ENCODE assay signal across 20 cellular contexts in genomic region chr5:3104446-3105047, GRCh38.
"Had no signal": no experiment of that assay in that cellular context is flagged by ENCODE, and none has a peak within 500 bp of the region (broad histone marks: within the 10 kb centered on the region; RNA-seq: fewer than 3 reads in every experiment).

No MANE protein-coding gene starts in this region.

- H3K4me3 ChIP-seq: ascending aorta, breast epithelium, gastroesophageal sphincter, mucosa of descending colon, skin epidermis, transverse colon had no signal

- H3K4me1 Mint-ChIP-seq: naive thymus-derived CD4-positive, alpha-beta T cell; T-cell had no signal

- DNase-seq: activated CD4-positive, CD25-positive, alpha-beta regulatory T cell treated with anti-CD3 and anti-CD28 coated beads, Interleukin-2, amount 50 U/mL, for 72 hours; activated naive CD4-positive, alpha-beta T cell treated with anti-CD3 and anti-CD28 coated beads for 36 hours; islet precursor cell; mammary epithelial cell; mucosa of descending colon; naive thymus-derived CD4-positive, alpha-beta T cell; occipital lobe; stimulated activated CD4-positive, alpha-beta T cell treated with anti-CD3 and anti-CD28 coated beads, Interleukin-15, amount 100 ng/mL, for 24 hours; stimulated activated CD4-positive, alpha-beta T cell treated with anti-CD3 and anti-CD28 coated beads, Interleukin-4, amount 100 ng/mL, for 24 hours; stimulated activated naive CD8-positive, alpha-beta T cell treated with anti-CD3 and anti-CD28 coated beads, Interleukin-15, Interleukin-2, amounts not matched to agents 100 U/mL and 50 U/mL, for 24 hours; T-cell; T-helper 9 cell; transverse colon had no signal

- H3K27ac ChIP-seq: ascending aorta, breast epithelium, gastroesophageal sphincter, skin epidermis, transverse colon had no signal

- H3K27ac Mint-ChIP-seq: activated naive CD4-positive, alpha-beta T cell treated with anti-CD3 and anti-CD28 coated beads for 36 hours; activated T-helper 2 cell treated with anti-CD3 and anti-CD28 coated beads, Interferon-gamma antibody, Interleukin-2, Interleukin-4, amounts not matched to agents 10 μg/mL and 5 μg/mL and 100 μg/mL, durations not matched to agents 14 hours and 24 hours and 36 hours; dendritic cell treated with granulocyte-macrophage colony-stimulating factor and Interleukin-4, amounts not matched to agents 40 ng/mL and 50 ng/mL, for 4 days; naive thymus-derived CD4-positive, alpha-beta T cell; T-cell had no signal

- H3K4me1 ChIP-seq: ascending aorta, breast epithelium, gastroesophageal sphincter, transverse colon had no signal

- H3K9me3 ChIP-seq: ascending aorta, breast epithelium, gastroesophageal sphincter, mucosa of descending colon, transverse colon had no signal

- H3K4me3 Mint-ChIP-seq: activated naive CD4-positive, alpha-beta T cell treated with anti-CD3 and anti-CD28 coated beads for 36 hours; dendritic cell treated with granulocyte-macrophage colony-stimulating factor and Interleukin-4, amounts not matched to agents 40 ng/mL and 50 ng/mL, for 4 days; naive thymus-derived CD4-positive, alpha-beta T cell; T-cell had no signal

- ATAC-seq: gastroesophageal sphincter; left lobe of liver; mucosa of descending colon; naive thymus-derived CD4-positive, alpha-beta T cell; stimulated activated naive CD8-positive, alpha-beta T cell treated with anti-CD3 and anti-CD28 coated beads, Interleukin-15, Interleukin-2, amounts not matched to agents 100 U/mL and 50 U/mL, for 24 hours; T-cell had no signal

- H3K36me3 Mint-ChIP-seq: naive thymus-derived CD4-positive, alpha-beta T cell; T-cell had no signal

- H3K36me3 ChIP-seq: ascending aorta, breast epithelium, gastroesophageal sphincter, transverse colon had no signal

- H3K9me3 Mint-ChIP-seq: activated naive CD4-positive, alpha-beta T cell treated with anti-CD3 and anti-CD28 coated beads for 36 hours; activated T-helper 2 cell treated with anti-CD3 and anti-CD28 coated beads, Interferon-gamma antibody, Interleukin-2, Interleukin-4, amounts not matched to agents 10 μg/mL and 5 μg/mL and 100 μg/mL, durations not matched to agents 14 hours and 24 hours and 36 hours; dendritic cell treated with granulocyte-macrophage colony-stimulating factor and Interleukin-4, amounts not matched to agents 40 ng/mL and 50 ng/mL, for 4 days had no signal

- H3K27me3 ChIP-seq: ascending aorta had no signal
